In genomic region chr18:24027156-24027555, GRCh38 we compare ENCODE assay signal across 10 cellular contexts. TPM values are rescaled to one million over a fixed set of nuclear protein-coding genes. Genes with fewer than 3 reads are reported as not detected.
DNase-seq lines count a peak whose midpoint lies in the region; ATAC-seq, FAIRE-seq and TF ChIP-seq lines count a peak whose summit lies in the region.
"Had no signal": no experiment of that assay in that cellular context is flagged by ENCODE, and none has a peak within 500 bp of the region (broad histone marks: within the 10 kb centered on the region; RNA-seq: fewer than 3 reads in every experiment).

No MANE protein-coding gene starts in this region.

- TF ChIP-seq CTCF in AG09319 (IDR thresholded peaks at IDR 0.05; ENCODE audit: low read depth, low read length) (no peak), bronchial epithelial cell (IDR thresholded peaks at IDR 0.05; ENCODE audit: insufficient read depth, low read length, severe bottlenecking) (no peak), esophagus muscularis mucosa (IDR thresholded peaks at IDR 0.05) (no peak)

- POLR2A ChIA-PET in naive thymus-derived CD4-positive, alpha-beta T cell (lab: Charles Lee), result interaction anchor here (0.5 to 1.3 kb wide), 2 partner anchors 9 to 10 kb away, joined by 3 to 4 read pairs; no protein-coding TSS in a partner anchor

- no peak overlapping the region for H3K27ac ChIP-seq in naive thymus-derived CD4-positive, alpha-beta T cell (ENCODE audit: low read depth, low read length)
- H3K27ac ChIP-seq in esophagus muscularis mucosa (replicated peaks in 1 of 4), result peak overlapping the region in 1 of 4 donors; percentile 35

- TF ChIP-seq EP300 in esophagus muscularis mucosa (IDR thresholded peaks at IDR 0.05), result no peak

- H3K4me3 Mint-ChIP-seq in naive thymus-derived CD4-positive, alpha-beta T cell, result peak overlapping the region in 4 of 10 donors; percentile 13 to 97 (median 48)
- H3K4me3 Mint-ChIP-seq in activated T-helper 1 cell treated with anti-CD3 and anti-CD28 coated beads, Interleukin-12 subunit alpha, Interleukin-12 subunit beta, Interleukin-2, Interleukin-4 antibody, amounts not matched to agents 30 ng/mL and 10 ng/mL and 1 ng/mL, durations not matched to agents 14 hours and 24 hours and 36 hours, result no peak overlapping the region
- H3K4me3 Mint-ChIP-seq: activated CD8-positive, alpha-beta memory T cell treated with anti-CD3 and anti-CD28 coated beads, Interleukin-2, amount 10 ng/mL, durations not matched to agents 7 days and 5 days had no signal

- no peaks in the 10 kb centered on the region for H3K27me3 ChIP-seq in bronchial epithelial cell (ENCODE audit: control insufficient read depth, insufficient read depth, low read length)
- H3K27me3 ChIP-seq in naive thymus-derived CD4-positive, alpha-beta T cell (ENCODE audit: control insufficient read depth in 2 of 2, insufficient read depth in 2 of 2, low read length in 2 of 2), result no peaks in the 10 kb centered on the region
- no peaks in the 10 kb centered on the region for H3K27me3 ChIP-seq in esophagus muscularis mucosa

- no peaks in the 10 kb centered on the region for H3K9me3 ChIP-seq in naive thymus-derived CD4-positive, alpha-beta T cell (ENCODE audit: control insufficient read depth in 2 of 3, low read length in 3 of 3)
- no peaks in the 10 kb centered on the region for H3K9me3 ChIP-seq in esophagus muscularis mucosa

- H3K36me3 ChIP-seq in bronchial epithelial cell (ENCODE audit: control insufficient read depth, insufficient read depth, low read length), result no peaks in the 10 kb centered on the region
- H3K36me3 ChIP-seq in naive thymus-derived CD4-positive, alpha-beta T cell (ENCODE audit: control insufficient read depth in 2 of 3, insufficient read depth in 3 of 3, low read length in 3 of 3), result peaks cover 0 to 14% (median 8%) of the 10 kb centered on the region in 3 experiments
- H3K36me3 ChIP-seq in esophagus muscularis mucosa, result peaks cover 0 to 11% (median 2%) of the 10 kb centered on the region in 4 donors

- CTCF ChIA-PET in naive thymus-derived CD4-positive, alpha-beta T cell (lab: Charles Lee), result no interaction called here

- ATAC-seq in naive thymus-derived CD4-positive, alpha-beta T cell, result peak; percentile 53
- ATAC-seq: activated CD8-positive, alpha-beta memory T cell treated with anti-CD3 and anti-CD28 coated beads, Interleukin-2, amount 10 ng/mL, durations not matched to agents 7 days and 5 days had no signal

- H3K27ac Mint-ChIP-seq in naive thymus-derived CD4-positive, alpha-beta T cell, result peak overlapping the region in 2 of 9 donors; percentile 2 to 6
- H3K27ac Mint-ChIP-seq in activated T-helper 1 cell treated with anti-CD3 and anti-CD28 coated beads, Interleukin-12 subunit alpha, Interleukin-12 subunit beta, Interleukin-2, Interleukin-4 antibody, amounts not matched to agents 30 ng/mL and 10 ng/mL and 1 ng/mL, durations not matched to agents 14 hours and 24 hours and 36 hours, result no peak overlapping the region
- H3K27ac Mint-ChIP-seq: activated CD8-positive, alpha-beta memory T cell treated with anti-CD3 and anti-CD28 coated beads, Interleukin-2, amount 10 ng/mL, durations not matched to agents 7 days and 5 days had no signal

- no peak for TF ChIP-seq POLR2A in esophagus muscularis mucosa (IDR thresholded peaks at IDR 0.05; ENCODE audit: low read depth)

- WGBS in esophagus muscularis mucosa, result 54% methylated on average over 9 of the region's 9 CpGs

- FAIRE-seq in bronchial epithelial cell (lab: Jason Lieb, UNC), result no peak

- H3K4me1 Mint-ChIP-seq in naive thymus-derived CD4-positive, alpha-beta T cell, result peaks cover 72 to 95% (median 88%) of the 10 kb centered on the region in 7 donors
- peaks cover 66% of the 10 kb centered on the region for H3K4me1 Mint-ChIP-seq in activated T-helper 1 cell treated with anti-CD3 and anti-CD28 coated beads, Interleukin-12 subunit alpha, Interleukin-12 subunit beta, Interleukin-2, Interleukin-4 antibody, amounts not matched to agents 30 ng/mL and 10 ng/mL and 1 ng/mL, durations not matched to agents 14 hours and 24 hours and 36 hours (ENCODE audit: low read depth)

- intact Hi-C loops in naive thymus-derived CD4-positive, alpha-beta T cell (cut with micrococcal nuclease), result no loop called here
- intact Hi-C loops in esophagus muscularis mucosa (cut with DNase I), result loop anchor here (10.0 kb wide), 1 partner anchor 48 kb away; no protein-coding TSS in a partner anchor
- intact Hi-C loops in activated T-helper 1 cell treated with anti-CD3 and anti-CD28 coated beads, Interleukin-12 subunit alpha, Interleukin-12 subunit beta, Interleukin-2, Interleukin-4 antibody, amounts not matched to agents 30 ng/mL and 10 ng/mL and 1 ng/mL, durations not matched to agents 14 hours and 24 hours and 36 hours (cut with micrococcal nuclease), result no loop called here

- H3K4me3 ChIP-seq in bronchial epithelial cell (ENCODE audit: low read depth, low read length) (no peak overlapping the region), esophagus muscularis mucosa (no peak overlapping the region)
- H3K4me3 ChIP-seq in naive thymus-derived CD4-positive, alpha-beta T cell (ENCODE audit: low read length), result no peak overlapping the region

- peaks cover 48 to 49% of the 10 kb centered on the region in 2 donors for H3K4me1 ChIP-seq in naive thymus-derived CD4-positive, alpha-beta T cell (ENCODE audit: control insufficient read depth in 2 of 2, insufficient read depth in 2 of 2, low read length in 2 of 2)
- H3K4me1 ChIP-seq in esophagus muscularis mucosa, result peaks cover 0 to 24% (median 20%) of the 10 kb centered on the region in 4 donors

- no peaks in the 10 kb centered on the region for H3K9me3 Mint-ChIP-seq in naive thymus-derived CD4-positive, alpha-beta T cell
- no peaks in the 10 kb centered on the region for H3K9me3 Mint-ChIP-seq in activated T-helper 1 cell treated with anti-CD3 and anti-CD28 coated beads, Interleukin-12 subunit alpha, Interleukin-12 subunit beta, Interleukin-2, Interleukin-4 antibody, amounts not matched to agents 30 ng/mL and 10 ng/mL and 1 ng/mL, durations not matched to agents 14 hours and 24 hours and 36 hours

- peak; percentile 88 for DNase-seq in AG09319 (ENCODE audit: extremely low read depth, low read depth)
- DNase-seq in M059J (ENCODE audit: low read depth), result peak; percentile 88
- DNase-seq in bronchial epithelial cell (ENCODE audit: low read depth), result peak; percentile 95
- DNase-seq in naive thymus-derived CD4-positive, alpha-beta T cell, result no peak
- DNase-seq in esophagus muscularis mucosa (ENCODE audit: extremely low spot score), result no peak
- no peak for DNase-seq in activated T-helper 1 cell treated with anti-CD3 and anti-CD28 coated beads, Interleukin-12 subunit alpha, Interleukin-12 subunit beta, Interleukin-2, Interleukin-4 antibody, amounts not matched to agents 30 ng/mL and 10 ng/mL and 1 ng/mL, durations not matched to agents 14 hours and 24 hours and 36 hours (ENCODE audit: low spot score)
- DNase-seq in ecto neural progenitor cell (ENCODE audit: low spot score), result no peak
- no peak for DNase-seq in occipital lobe (lab: John Stamatoyannopoulos, UW)
- DNase-seq: activated CD8-positive, alpha-beta memory T cell treated with anti-CD3 and anti-CD28 coated beads, Interleukin-2, amount 10 ng/mL, durations not matched to agents 7 days and 5 days; effector CD4-positive, alpha-beta T cell had no signal

- peaks cover 4 to 46% (median 19%) of the 10 kb centered on the region in 5 donors for H3K36me3 Mint-ChIP-seq in naive thymus-derived CD4-positive, alpha-beta T cell
- peaks cover 31% of the 10 kb centered on the region for H3K36me3 Mint-ChIP-seq in activated T-helper 1 cell treated with anti-CD3 and anti-CD28 coated beads, Interleukin-12 subunit alpha, Interleukin-12 subunit beta, Interleukin-2, Interleukin-4 antibody, amounts not matched to agents 30 ng/mL and 10 ng/mL and 1 ng/mL, durations not matched to agents 14 hours and 24 hours and 36 hours (ENCODE audit: low read depth)

- no peaks in the 10 kb centered on the region for H3K27me3 Mint-ChIP-seq in naive thymus-derived CD4-positive, alpha-beta T cell
- H3K27me3 Mint-ChIP-seq in activated T-helper 1 cell treated with anti-CD3 and anti-CD28 coated beads, Interleukin-12 subunit alpha, Interleukin-12 subunit beta, Interleukin-2, Interleukin-4 antibody, amounts not matched to agents 30 ng/mL and 10 ng/mL and 1 ng/mL, durations not matched to agents 14 hours and 24 hours and 36 hours (ENCODE audit: insufficient read depth), result no peaks in the 10 kb centered on the region
- H3K27me3 Mint-ChIP-seq: activated CD8-positive, alpha-beta memory T cell treated with anti-CD3 and anti-CD28 coated beads, Interleukin-2, amount 10 ng/mL, durations not matched to agents 7 days and 5 days had no signal

RNA-seq across cellular contexts. Expression of gene TTC39C, which starts 12.6 kb away (rescaled TPM):
- 19.6 and 29.2 TPM in 2 replicates for total RNA-seq in M059J (2014; rRNA removed; shearing (Covaris generic))
- total RNA-seq in bronchial epithelial cell (15.3 and 16.0 TPM in 2 replicates), esophagus muscularis mucosa (10 to 100 TPM; 32.3 to 45.4 (median 34.8) TPM), occipital lobe (41.5 TPM)
- 10 to 100 TPM; 84.1 to 98.8 (median 91.4) TPM for total RNA-seq in naive thymus-derived CD4-positive, alpha-beta T cell
- 10 to 100 TPM; 51.4 to 71.2 TPM for polyA plus RNA-seq in naive thymus-derived CD4-positive, alpha-beta T cell
- total RNA-seq in activated T-helper 1 cell treated with anti-CD3 and anti-CD28 coated beads, Interleukin-12 subunit alpha, Interleukin-12 subunit beta, Interleukin-2, Interleukin-4 antibody, amounts not matched to agents 30 ng/mL and 10 ng/mL and 1 ng/mL, durations not matched to agents 14 hours and 24 hours and 36 hours, result 28.8 and 31.8 TPM in 2 replicates

Comparison
In these comparisons a context has a peak if more than half of its experiments do, and no peak if none do; other contexts are left out.
1. DNase-seq: peak in AG09319 (single experiment), M059J (single experiment) and bronchial epithelial cell (single experiment); none in naive thymus-derived CD4-positive, alpha-beta T cell (0 of 9), esophagus muscularis mucosa (single experiment), activated T-helper 1 cell treated with anti-CD3 and anti-CD28 coated beads, Interleukin-12 subunit alpha, Interleukin-12 subunit beta, Interleukin-2, Interleukin-4 antibody, amounts not matched to agents 30 ng/mL and 10 ng/mL and 1 ng/mL, durations not matched to agents 14 hours and 24 hours and 36 hours (single experiment), ecto neural progenitor cell (single experiment) and occipital lobe (single experiment).